In the genomic region with DNA sequence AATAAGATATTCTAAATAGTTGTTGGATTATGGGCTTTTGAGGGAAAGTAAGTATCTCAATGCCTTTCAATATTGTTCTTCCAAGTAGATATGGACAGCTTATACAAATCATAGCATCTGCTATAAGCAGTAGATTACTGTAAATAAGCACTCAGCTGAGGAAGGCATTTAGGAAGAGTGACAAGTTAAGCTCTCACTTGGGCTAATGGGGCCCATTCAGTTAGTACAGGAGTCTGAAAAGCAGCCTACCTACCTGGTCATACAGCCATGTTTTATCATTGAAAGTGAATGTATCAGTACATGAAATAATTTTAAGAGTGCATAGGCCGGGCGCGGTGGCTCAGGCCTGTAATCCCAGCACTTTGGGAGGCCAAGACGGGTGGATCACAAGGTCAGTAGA, we compare ENCODE assay signal across 33 cellular contexts.
"Had no signal": no experiment of that assay in that cellular context is flagged by ENCODE, and none has a peak within 500 bp of the region (broad histone marks: within the 10 kb centered on the region; RNA-seq: fewer than 3 reads in every experiment).

No MANE protein-coding gene starts in this region.

- H3K9me3 ChIP-seq: SJCRH30, SK-N-SH had no signal

- H3K27me3 Mint-ChIP-seq: activated B cell treated with CpG ODN at 0.5 μM for 24 hours; activated CD4-positive, alpha-beta memory T cell treated with anti-CD3 and anti-CD28 coated beads, Interleukin-2, amount 10 ng/mL, durations not matched to agents 7 days and 5 days; activated CD8-positive, alpha-beta memory T cell treated with anti-CD3 and anti-CD28 coated beads, Interleukin-2, amount 10 ng/mL, durations not matched to agents 7 days and 5 days; activated naive CD4-positive, alpha-beta T cell treated with anti-CD3 and anti-CD28 coated beads, Interleukin-2, amount 10 ng/mL, durations not matched to agents 7 days and 5 days; activated naive CD8-positive, alpha-beta T cell; activated naive CD8-positive, alpha-beta T cell treated with anti-CD3 and anti-CD28 coated beads, Interleukin-2, amount 50 U/mL, for 24 hours had no signal

- H3K9ac ChIP-seq: SK-N-SH had no signal

- DNase-seq: activated B cell treated with CpG ODN at 0.5 μM for 24 hours; activated CD4-positive, alpha-beta memory T cell treated with anti-CD3 and anti-CD28 coated beads, Interleukin-2, amount 10 ng/mL, durations not matched to agents 7 days and 5 days; activated CD4-positive, alpha-beta T cell treated with anti-CD3 and anti-CD28 coated beads for 4 hours; activated CD4-positive, CD25-positive, alpha-beta regulatory T cell treated with anti-CD3 and anti-CD28 coated beads, Interleukin-2, amount 50 U/mL, for 72 hours; activated CD8-positive, alpha-beta memory T cell treated with anti-CD3 and anti-CD28 coated beads for 24 hours; activated CD8-positive, alpha-beta memory T cell treated with anti-CD3 and anti-CD28 coated beads, Interleukin-2, amount 10 ng/mL, durations not matched to agents 7 days and 5 days; activated CD8-positive, alpha-beta memory T cell treated with anti-CD3 and anti-CD28 coated beads, Interleukin-2, amount 50 U/mL, for 48 hours; activated effector memory CD4-positive, alpha-beta T cell treated with Interleukin-2 at 50 U/mL for 16 hours; activated naive CD4-positive, alpha-beta T cell treated with anti-CD3 and anti-CD28 coated beads, Interleukin-2, amount 10 ng/mL, durations not matched to agents 7 days and 5 days; activated naive CD8-positive, alpha-beta T cell treated with anti-CD3 and anti-CD28 coated beads, Interleukin-2, amount 50 U/mL, for 24 hours; activated T-cell treated with anti-CD3 and anti-CD28 coated beads, Interleukin-2, amount 50 U/mL, for 48 hours; anterior cingulate cortex; brain microvascular endothelial cell; central memory CD4-positive, alpha-beta T cell; Karpas-422; NCI-H1048; NCI-H1105 treated with DMSO at 0.1 percent for 48 hours; NCI-H1436; NCI-H1694 treated with DMSO at 0.1 percent for 48 hours; NCI-H2029; NCI-H2171 treated with DMSO at 0.1 percent for 48 hours; NCI-H2227 treated with DMSO at 0.1 percent for 48 hours; NCI-H446; NCI-H510A treated with DMSO at 0.1 percent for 48 hours; NCI-H526 treated with DMSO at 0.1 percent for 48 hours; NCI-H774; SHP77; SJCRH30 had no signal

- H3K27me3 ChIP-seq: brain microvascular endothelial cell, SJCRH30 had no signal

- H3K36me3 ChIP-seq: brain microvascular endothelial cell had no signal

- H3K27ac ChIP-seq: brain microvascular endothelial cell, SJCRH30 had no signal

- H3K36me3 Mint-ChIP-seq: activated CD8-positive, alpha-beta memory T cell treated with anti-CD3 and anti-CD28 coated beads, Interleukin-2, amount 10 ng/mL, durations not matched to agents 7 days and 5 days; activated naive CD4-positive, alpha-beta T cell treated with anti-CD3 and anti-CD28 coated beads, Interleukin-2, amount 10 ng/mL, durations not matched to agents 7 days and 5 days had no signal

- H3K4me3 ChIP-seq: K562, SJCRH30 had no signal

- H3K4me2 ChIP-seq: SK-N-SH had no signal

- H3K9me3 Mint-ChIP-seq: activated B cell treated with CpG ODN at 0.5 μM for 24 hours; activated CD4-positive, alpha-beta memory T cell treated with anti-CD3 and anti-CD28 coated beads, Interleukin-2, amount 10 ng/mL, durations not matched to agents 7 days and 5 days; activated naive CD4-positive, alpha-beta T cell treated with anti-CD3 and anti-CD28 coated beads, Interleukin-2, amount 10 ng/mL, durations not matched to agents 7 days and 5 days; activated naive CD8-positive, alpha-beta T cell treated with anti-CD3 and anti-CD28 coated beads, Interleukin-2, amount 50 U/mL, for 24 hours; T-helper 1 cell treated with Interleukin-12 subunit alpha and Interleukin-12 subunit beta and Interleukin-4 antibody, amounts not matched to agents 30 μg/mL and 1 μg/mL, for 36 hours; T-helper 2 cell treated with Interferon-gamma antibody and Interleukin-4, amounts not matched to agents 5 μg/mL and 100 μg/mL, for 36 hours had no signal

- H3K4me3 Mint-ChIP-seq: activated B cell treated with CpG ODN at 0.5 μM for 24 hours; activated CD4-positive, alpha-beta memory T cell treated with anti-CD3 and anti-CD28 coated beads, Interleukin-2, amount 10 ng/mL, durations not matched to agents 7 days and 5 days; activated CD8-positive, alpha-beta memory T cell treated with anti-CD3 and anti-CD28 coated beads, Interleukin-2, amount 10 ng/mL, durations not matched to agents 7 days and 5 days; activated naive CD4-positive, alpha-beta T cell treated with anti-CD3 and anti-CD28 coated beads, Interleukin-2, amount 10 ng/mL, durations not matched to agents 7 days and 5 days; activated naive CD8-positive, alpha-beta T cell; activated naive CD8-positive, alpha-beta T cell treated with anti-CD3 and anti-CD28 coated beads, Interleukin-2, amount 50 U/mL, for 24 hours; T-helper 1 cell treated with Interleukin-12 subunit alpha and Interleukin-12 subunit beta and Interleukin-4 antibody, amounts not matched to agents 30 μg/mL and 1 μg/mL, for 36 hours; T-helper 2 cell treated with Interferon-gamma antibody and Interleukin-4, amounts not matched to agents 5 μg/mL and 100 μg/mL, for 36 hours had no signal

- H3K27ac Mint-ChIP-seq: activated B cell treated with CpG ODN at 0.5 μM for 24 hours; activated CD4-positive, alpha-beta memory T cell treated with anti-CD3 and anti-CD28 coated beads, Interleukin-2, amount 10 ng/mL, durations not matched to agents 7 days and 5 days; activated CD8-positive, alpha-beta memory T cell treated with anti-CD3 and anti-CD28 coated beads, Interleukin-2, amount 10 ng/mL, durations not matched to agents 7 days and 5 days; activated naive CD4-positive, alpha-beta T cell treated with anti-CD3 and anti-CD28 coated beads, Interleukin-2, amount 10 ng/mL, durations not matched to agents 7 days and 5 days; activated naive CD8-positive, alpha-beta T cell; activated naive CD8-positive, alpha-beta T cell treated with anti-CD3 and anti-CD28 coated beads, Interleukin-2, amount 50 U/mL, for 24 hours; T-helper 1 cell treated with Interleukin-12 subunit alpha and Interleukin-12 subunit beta and Interleukin-4 antibody, amounts not matched to agents 30 μg/mL and 1 μg/mL, for 36 hours; T-helper 2 cell treated with Interferon-gamma antibody and Interleukin-4, amounts not matched to agents 5 μg/mL and 100 μg/mL, for 36 hours had no signal

- H3K4me1 Mint-ChIP-seq: activated B cell treated with CpG ODN at 0.5 μM for 24 hours; activated CD4-positive, alpha-beta memory T cell treated with anti-CD3 and anti-CD28 coated beads, Interleukin-2, amount 10 ng/mL, durations not matched to agents 7 days and 5 days; activated CD8-positive, alpha-beta memory T cell treated with anti-CD3 and anti-CD28 coated beads, Interleukin-2, amount 10 ng/mL, durations not matched to agents 7 days and 5 days; activated naive CD4-positive, alpha-beta T cell treated with anti-CD3 and anti-CD28 coated beads, Interleukin-2, amount 10 ng/mL, durations not matched to agents 7 days and 5 days; activated naive CD8-positive, alpha-beta T cell treated with anti-CD3 and anti-CD28 coated beads, Interleukin-2, amount 50 U/mL, for 24 hours had no signal

- H3K9me2 ChIP-seq: SK-N-SH had no signal
